Comparison of ENCODE assay signal across 22 cellular contexts in the genomic region with DNA sequence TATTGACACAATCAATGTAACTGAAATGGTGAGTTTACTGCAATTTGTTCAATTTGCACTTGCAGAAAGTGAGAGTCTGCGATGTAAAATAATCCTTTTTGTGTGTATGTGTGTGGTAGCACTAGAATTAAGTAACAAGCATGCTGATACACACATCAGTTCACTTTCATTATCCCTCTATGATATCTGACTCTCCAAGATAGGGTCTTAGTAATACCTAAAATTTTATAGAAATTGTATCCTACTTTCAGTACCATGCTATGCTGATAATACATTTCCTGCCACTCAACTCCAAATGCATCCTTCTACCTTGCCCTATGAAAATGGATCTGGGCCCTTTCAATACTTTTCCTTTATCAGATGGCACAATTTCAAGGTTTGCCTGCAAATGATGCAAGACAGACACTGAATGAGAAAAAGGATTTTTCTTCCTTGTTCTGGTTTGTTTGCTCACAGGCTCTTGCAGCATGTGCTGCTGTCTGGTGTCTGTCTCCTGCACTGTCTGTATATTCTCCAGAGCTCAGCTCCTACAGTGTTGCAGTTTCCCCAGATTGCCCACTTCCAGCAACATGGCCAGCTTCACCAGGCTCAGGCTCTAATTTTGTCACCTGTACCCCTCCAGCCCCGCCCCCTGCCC.
DNase-seq lines count a peak whose midpoint lies in the region; ATAC-seq, FAIRE-seq and TF ChIP-seq lines count a peak whose summit lies in the region.
"Had no signal": no experiment of that assay in that cellular context is flagged by ENCODE, and none has a peak within 500 bp of the region (broad histone marks: within the 10 kb centered on the region; RNA-seq: fewer than 3 reads in every experiment).

No MANE protein-coding gene starts in this region.

- H3K4me1 ChIP-seq in BE2C (peaks cover 9% of the 10 kb centered on the region), GM12878 (ENCODE audit: control insufficient read depth, insufficient read depth, low read length) (no peaks in the 10 kb centered on the region)
- H3K4me1 ChIP-seq: HAP-1 had no signal

- no peak for TF ChIP-seq POLR2A in GM12878 (IDR thresholded peaks at IDR 0.05; ENCODE audit: low read depth, low read length)

- RAD21 ChIA-PET in GM12878 (lab: Charles Lee; ENCODE audit: unreplicated experiment): interaction anchor here (1.1 kb wide), 1 partner anchor 11 kb away, joined by 5 read pairs; no protein-coding TSS in a partner anchor

- POLR2A ChIA-PET in GM12878 (lab: Charles Lee): no interaction called here

- H3K9me3 ChIP-seq in BE2C (no peaks in the 10 kb centered on the region), GM12878 (replicated peaks; ENCODE audit: control insufficient read depth, insufficient read depth, low read length) (no peaks in the 10 kb centered on the region)
- H3K9me3 ChIP-seq: HAP-1, MG63 had no signal

- TF ChIP-seq CTCF in BE2C (IDR thresholded peaks at IDR 0.05; ENCODE audit: low read depth, low read length): no peak
- no peak for TF ChIP-seq CTCF in GM12878 (IDR thresholded peaks at IDR 0.05 in 2 of 3, conservative IDR thresholded peaks at IDR 0.05 in 1 of 3; ENCODE audit: control insufficient read depth in 2 of 3, extremely low read depth in 1 of 3, insufficient read depth in 1 of 3, low read depth in 3 of 3, low read length in 3 of 3)

- TF ChIP-seq EP300 in GM12878 (IDR thresholded peaks at IDR 0.05; ENCODE audit: borderline replicate concordance in 1 of 2, control insufficient read depth in 1 of 2, low read depth in 2 of 2, low read length in 2 of 2): no peak

- WGBS in GM12878 (ENCODE audit: insufficient coverage, insufficient replicate concordance, low lambda C conversion rate, missing lambda C conversion rate): 11% methylated on average over 2 of the region's 2 CpGs

- no TSS peak for BruUV-seq in GM12878 (replicated peaks; lab: Mats Ljungman, UMichigan)

- CTCF ChIA-PET in GM12878 (lab: Yijun Ruan, JAX): interaction anchor here (1.3 kb wide), 1 partner anchor 13 kb away, joined by 4 read pairs; no protein-coding TSS in a partner anchor

- H3K9ac ChIP-seq in GM12878 (ENCODE audit: control insufficient read depth, insufficient read depth, low read length): no peak overlapping the region

- H3K36me3 ChIP-seq in BE2C: peaks cover 3% of the 10 kb centered on the region; the same call in 1 of the 2 replicates
- no peaks in the 10 kb centered on the region for H3K36me3 ChIP-seq in GM12878 (ENCODE audit: control insufficient read depth in 2 of 2, insufficient read depth in 2 of 2, low read length in 1 of 2)
- H3K36me3 ChIP-seq: HAP-1, MG63 had no signal

- intact Hi-C loops in GM12878 (cut with micrococcal nuclease; ENCODE audit: unreplicated experiment): no loop called here

- no peak for TF ChIP-seq RAD21 in GM12878 (IDR thresholded peaks at IDR 0.05; ENCODE audit: insufficient read depth, low read depth, low read length)

- SMC1A ChIA-PET in GM12878 (lab: Charles Lee; ENCODE audit: uncharacterized antibody, unreplicated experiment): interaction anchor here (0.9 to 1.9 kb wide), 9 partner anchors 9 to 538 kb away, joined by 3 to 7 read pairs (median 4); no protein-coding TSS in a partner anchor

- H2AFZ ChIP-seq in GM12878 (ENCODE audit: control insufficient read depth, low read depth, low read length): no peak overlapping the region

- ATAC-seq in GM12878: peak; percentile 58
- ATAC-seq in stimulated activated naive CD8-positive, alpha-beta T cell treated with anti-CD3 and anti-CD28 coated beads, Interleukin-15, Interleukin-2, amounts not matched to agents 100 U/mL and 50 U/mL, for 24 hours: no peak
- ATAC-seq: Right ventricle myocardium inferior had no signal

- no peaks in the 10 kb centered on the region for H3K27me3 ChIP-seq in BE2C
- H3K27me3 ChIP-seq in GM12878 (replicated peaks in 1 of 2; ENCODE audit: control insufficient read depth in 2 of 2, insufficient read depth in 2 of 2, low read length in 1 of 2): no peaks in the 10 kb centered on the region
- H3K27me3 ChIP-seq: MG63 had no signal

- DNase-seq in BE2C (peak; percentile 18), DMS53 (lab: John Stamatoyannopoulos, UW) (peak; percentile 77), NCI-H69 (lab: John Stamatoyannopoulos, UW) (peak; percentile 66), GM12878 (ENCODE audit: low read depth, low spot score) (no peak), SHP77 treated with DMSO at 0.1 percent for 48 hours (lab: John Stamatoyannopoulos, UW) (no peak)
- no peak for DNase-seq in stimulated activated naive CD8-positive, alpha-beta T cell treated with anti-CD3 and anti-CD28 coated beads, Interleukin-15, Interleukin-2, amounts not matched to agents 100 U/mL and 50 U/mL, for 24 hours
- no peak for DNase-seq in stimulated activated CD4-positive, alpha-beta T cell treated with anti-CD3 and anti-CD28 coated beads, Interleukin-2, amount 100 ng/mL, for 48 hours
- DNase-seq: Calu3, GOT3, HFFc6, KBM-7, MG63, NCI-H1105 treated with DMSO at 0.1 percent for 48 hours, NCI-H1694, NCI-H2029 treated with DMSO at 0.1 percent for 48 hours, NCI-H2227 treated with DMSO at 0.1 percent for 48 hours, NCI-H526 treated with DMSO at 0.1 percent for 48 hours, T-helper 1 cell had no signal

- no peak overlapping the region for H3K4me2 ChIP-seq in GM12878 (ENCODE audit: control insufficient read depth, insufficient read depth)

- in situ Hi-C loops in GM12878 (cut with MboI): no loop called here

- FAIRE-seq in GM12878 (lab: Jason Lieb, UNC): no peak
- FAIRE-seq: G401.6, HTR-8/SVneo had no signal

- H3K4me3 ChIP-seq in BE2C (ENCODE audit: low read depth, low read length): no peak overlapping the region
- H3K4me3 ChIP-seq in GM12878: no peak overlapping the region
- H3K4me3 ChIP-seq: HAP-1, MG63 had no signal

- H3K27ac ChIP-seq in GM12878 (ENCODE audit: control insufficient read depth, insufficient read depth): no peak overlapping the region

- H3K79me2 ChIP-seq in GM12878 (ENCODE audit: control insufficient read depth, insufficient read depth, low read length): no peaks in the 10 kb centered on the region

- no peaks in the 10 kb centered on the region for H4K20me1 ChIP-seq in GM12878 (ENCODE audit: control insufficient read depth, insufficient read depth)

TF ChIP-seq in GM12878, 131 proteins besides CTCF, POLR2A, EP300 and RAD21 (continues in another document):
- TF ChIP-seq BHLHE40 (IDR thresholded peaks at IDR 0.05; ENCODE audit: borderline replicate concordance in 1 of 2, low read depth in 2 of 2, low read length in 1 of 2) (no peak), IRF4 (IDR thresholded peaks at IDR 0.05; ENCODE audit: low read depth, low read length) (no peak), ZNF384 (IDR thresholded peaks at IDR 0.05; ENCODE audit: borderline replicate concordance, low read depth, low read length) (no peak), CBX3 (IDR thresholded peaks at IDR 0.05; ENCODE audit: borderline replicate concordance, low read depth) (no peak), TCF12 (IDR thresholded peaks at IDR 0.05; ENCODE audit: low read depth, low read length) (no peak), CBFB (IDR thresholded peaks at IDR 0.05; ENCODE audit: low read depth) (no peak), ASH2L (IDR thresholded peaks at IDR 0.05; ENCODE audit: borderline replicate concordance, low read depth) (no peak), NFYA (IDR thresholded peaks at IDR 0.05; ENCODE audit: borderline replicate concordance, low read depth, low read length) (no peak), ZSCAN29 (IDR thresholded peaks at IDR 0.05) (no peak)
- TF ChIP-seq, protein P1, sequence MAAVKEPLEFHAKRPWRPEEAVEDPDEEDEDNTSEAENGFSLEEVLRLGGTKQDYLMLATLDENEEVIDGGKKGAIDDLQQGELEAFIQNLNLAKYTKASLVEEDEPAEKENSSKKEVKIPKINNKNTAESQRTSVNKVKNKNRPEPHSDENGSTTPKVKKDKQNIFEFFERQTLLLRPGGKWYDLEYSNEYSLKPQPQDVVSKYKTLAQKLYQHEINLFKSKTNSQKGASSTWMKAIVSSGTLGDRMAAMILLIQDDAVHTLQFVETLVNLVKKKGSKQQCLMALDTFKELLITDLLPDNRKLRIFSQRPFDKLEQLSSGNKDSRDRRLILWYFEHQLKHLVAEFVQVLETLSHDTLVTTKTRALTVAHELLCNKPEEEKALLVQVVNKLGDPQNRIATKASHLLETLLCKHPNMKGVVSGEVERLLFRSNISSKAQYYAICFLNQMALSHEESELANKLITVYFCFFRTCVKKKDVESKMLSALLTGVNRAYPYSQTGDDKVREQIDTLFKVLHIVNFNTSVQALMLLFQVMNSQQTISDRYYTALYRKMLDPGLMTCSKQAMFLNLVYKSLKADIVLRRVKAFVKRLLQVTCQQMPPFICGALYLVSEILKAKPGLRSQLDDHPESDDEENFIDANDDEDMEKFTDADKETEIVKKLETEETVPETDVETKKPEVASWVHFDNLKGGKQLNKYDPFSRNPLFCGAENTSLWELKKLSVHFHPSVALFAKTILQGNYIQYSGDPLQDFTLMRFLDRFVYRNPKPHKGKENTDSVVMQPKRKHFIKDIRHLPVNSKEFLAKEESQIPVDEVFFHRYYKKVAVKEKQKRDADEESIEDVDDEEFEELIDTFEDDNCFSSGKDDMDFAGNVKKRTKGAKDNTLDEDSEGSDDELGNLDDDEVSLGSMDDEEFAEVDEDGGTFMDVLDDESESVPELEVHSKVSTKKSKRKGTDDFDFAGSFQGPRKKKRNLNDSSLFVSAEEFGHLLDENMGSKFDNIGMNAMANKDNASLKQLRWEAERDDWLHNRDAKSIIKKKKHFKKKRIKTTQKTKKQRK (IDR thresholded peaks at IDR 0.05; ENCODE audit: low read depth, low read length): no peak
- TF ChIP-seq, protein P2, sequence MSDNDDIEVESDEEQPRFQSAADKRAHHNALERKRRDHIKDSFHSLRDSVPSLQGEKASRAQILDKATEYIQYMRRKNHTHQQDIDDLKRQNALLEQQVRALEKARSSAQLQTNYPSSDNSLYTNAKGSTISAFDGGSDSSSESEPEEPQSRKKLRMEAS (IDR thresholded peaks at IDR 0.05; ENCODE audit: low read depth, low read length): no peak

Comparison
In these comparisons a context has a peak if more than half of its experiments do, and no peak if none do; other contexts are left out.
1. DNase-seq: peak in BE2C (single experiment), DMS53 (single experiment) and NCI-H69 (single experiment); none in GM12878 (single experiment), SHP77 treated with DMSO at 0.1 percent for 48 hours (single experiment), stimulated activated naive CD8-positive, alpha-beta T cell treated with anti-CD3 and anti-CD28 coated beads, Interleukin-15, Interleukin-2, amounts not matched to agents 100 U/mL and 50 U/mL, for 24 hours (single experiment) and stimulated activated CD4-positive, alpha-beta T cell treated with anti-CD3 and anti-CD28 coated beads, Interleukin-2, amount 100 ng/mL, for 48 hours (0 of 2).